In the genomic region with DNA sequence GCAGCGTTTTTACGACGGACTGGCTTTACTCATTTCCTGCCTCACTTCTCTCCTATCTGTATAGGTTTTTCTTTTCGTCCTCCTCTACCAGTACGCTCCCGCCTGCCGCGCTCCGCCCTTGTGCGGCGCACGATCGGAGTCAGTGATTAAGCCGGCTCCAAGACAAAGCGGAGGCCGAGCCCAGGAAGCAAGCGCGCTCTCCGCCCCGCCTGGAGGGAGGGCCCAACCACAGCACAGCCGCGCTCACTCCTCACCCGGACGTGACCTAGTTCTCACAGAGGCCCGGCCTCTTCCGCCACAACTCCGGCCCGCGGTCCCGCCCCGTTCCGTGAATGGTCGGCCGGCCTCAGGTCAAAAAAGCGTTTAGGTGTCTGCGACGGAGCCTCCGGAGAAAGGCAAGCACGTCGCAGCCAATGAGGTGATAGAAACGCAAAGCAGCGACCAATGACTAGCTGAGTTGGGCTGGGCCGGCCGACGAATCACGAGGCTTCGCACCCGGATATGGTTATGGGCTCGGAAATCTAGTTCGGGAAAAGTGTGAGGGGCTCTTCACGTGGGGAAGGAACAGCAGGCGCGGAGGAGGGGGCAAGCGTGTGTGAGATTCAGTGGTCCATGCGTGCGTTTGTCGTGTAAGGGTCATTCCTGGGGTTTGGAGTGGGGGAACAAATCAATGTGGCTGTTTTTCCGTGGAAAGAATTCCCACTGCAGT, we compare ENCODE assay signal across 1 cellular context.
TF ChIP-seq lines count a peak whose summit lies in the region.

Gene METTL13 (plus strand): TSS at position 494 of the 709 bp plus-strand sequence. CDS start 308 bp downstream, outside the sequence.

TF ChIP-seq in HepG2, 621 proteins besides CTCF, POLR2A, EP300 and RAD21 (continued from another document and continues in another):
- TF ChIP-seq FOSL1 (CRISPR knock-in tag; IDR thresholded peaks at IDR 0.05; ENCODE audit: borderline replicate concordance) (no peak), ZNF3 (CRISPR knock-in tag; IDR thresholded peaks at IDR 0.05) (no peak), FOXO1 (CRISPR knock-in tag; IDR thresholded peaks at IDR 0.05) (no peak; the same call in 1 of the 2 replicates), ESRRA (CRISPR knock-in tag; IDR thresholded peaks at IDR 0.05; ENCODE audit: low read depth) (no peak), NCOA2 (CRISPR knock-in tag; IDR thresholded peaks at IDR 0.05) (peak; percentile 13; the same call in 1 of the 2 replicates), NFE2L2 (IDR thresholded peaks at IDR 0.05; ENCODE audit: low read length) (no peak), ZNF337 (CRISPR knock-in tag; IDR thresholded peaks at IDR 0.05; ENCODE audit: borderline replicate concordance, low read depth) (no peak), GABPB1 (CRISPR knock-in tag; IDR thresholded peaks at IDR 0.05) (peak; percentile 98), ZBTB37 (CRISPR knock-in tag; IDR thresholded peaks at IDR 0.05) (no peak), SPEN (CRISPR knock-in tag; IDR thresholded peaks at IDR 0.05; ENCODE audit: low read depth) (peak; percentile 86), ZNF17 (CRISPR knock-in tag; IDR thresholded peaks at IDR 0.05) (no peak), POLR2AphosphoS5 (IDR thresholded peaks at IDR 0.05; ENCODE audit: low read depth, low read length) (peak; percentile 82), ZNF672 (CRISPR knock-in tag; IDR thresholded peaks at IDR 0.05) (no peak), NR2F6 (IDR thresholded peaks at IDR 0.05) (no peak), NR2F6 (CRISPR knock-in tag; IDR thresholded peaks at IDR 0.05) (peak; percentile 56), RARG (CRISPR knock-in tag; IDR thresholded peaks at IDR 0.05; ENCODE audit: low read depth) (no peak), RARA (CRISPR knock-in tag; IDR thresholded peaks at IDR 0.05) (peak; percentile 62), PPARG (CRISPR knock-in tag; conservative IDR thresholded peaks at IDR 0.05) (no peak; the same call in 1 of the 2 replicates), ZNF331 (CRISPR knock-in tag; IDR thresholded peaks at IDR 0.05) (peak; percentile 46; the same call in 1 of the 2 replicates), ZNF350 (CRISPR knock-in tag; IDR thresholded peaks at IDR 0.05; ENCODE audit: borderline replicate concordance, low read depth) (peak; percentile 69; the same call in 1 of the 2 replicates), FLYWCH1 (CRISPR knock-in tag; IDR thresholded peaks at IDR 0.05) (no peak), ZNF318 (CRISPR knock-in tag; IDR thresholded peaks at IDR 0.05) (no peak), ZBTB33 (CRISPR knock-in tag; IDR thresholded peaks at IDR 0.05) (no peak), NBN (conservative IDR thresholded peaks at IDR 0.05) (no peak), MED1 (CRISPR knock-in tag; IDR thresholded peaks at IDR 0.05) (peak; percentile 29; the same call in 1 of the 2 replicates), ZFP37 (CRISPR knock-in tag; IDR thresholded peaks at IDR 0.05; ENCODE audit: borderline replicate concordance) (no peak), ZBTB20 (CRISPR knock-in tag; IDR thresholded peaks at IDR 0.05; ENCODE audit: borderline replicate concordance, low read depth) (0 out of 2 replicates have a peak, but pooled peaks have one; percentile 44), ARID2 (CRISPR knock-in tag; IDR thresholded peaks at IDR 0.05; ENCODE audit: borderline replicate concordance) (no peak), ZNF276 (CRISPR knock-in tag; IDR thresholded peaks at IDR 0.05; ENCODE audit: low read depth) (no peak), U2AF2 (IDR thresholded peaks at IDR 0.05; ENCODE audit: low read depth, low read length) (no peak), EHMT2 (IDR thresholded peaks at IDR 0.05; ENCODE audit: borderline replicate concordance, low read depth, low read length) (no peak), ZKSCAN1 (IDR thresholded peaks at IDR 0.05; ENCODE audit: low read length) (no peak)
- TF ChIP-seq, protein P1, sequence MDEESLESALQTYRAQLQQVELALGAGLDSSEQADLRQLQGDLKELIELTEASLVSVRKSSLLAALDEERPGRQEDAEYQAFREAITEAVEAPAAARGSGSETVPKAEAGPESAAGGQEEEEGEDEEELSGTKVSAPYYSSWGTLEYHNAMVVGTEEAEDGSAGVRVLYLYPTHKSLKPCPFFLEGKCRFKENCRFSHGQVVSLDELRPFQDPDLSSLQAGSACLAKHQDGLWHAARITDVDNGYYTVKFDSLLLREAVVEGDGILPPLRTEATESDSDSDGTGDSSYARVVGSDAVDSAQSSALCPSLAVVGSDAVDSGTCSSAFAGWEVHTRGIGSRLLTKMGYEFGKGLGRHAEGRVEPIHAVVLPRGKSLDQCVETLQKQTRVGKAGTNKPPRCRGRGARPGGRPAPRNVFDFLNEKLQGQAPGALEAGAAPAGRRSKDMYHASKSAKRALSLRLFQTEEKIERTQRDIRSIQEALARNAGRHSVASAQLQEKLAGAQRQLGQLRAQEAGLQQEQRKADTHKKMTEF (CRISPR knock-in tag; IDR thresholded peaks at IDR 0.05) = peak; percentile 68; the same call in 1 of the 2 replicates
- TF ChIP-seq, protein P2, sequence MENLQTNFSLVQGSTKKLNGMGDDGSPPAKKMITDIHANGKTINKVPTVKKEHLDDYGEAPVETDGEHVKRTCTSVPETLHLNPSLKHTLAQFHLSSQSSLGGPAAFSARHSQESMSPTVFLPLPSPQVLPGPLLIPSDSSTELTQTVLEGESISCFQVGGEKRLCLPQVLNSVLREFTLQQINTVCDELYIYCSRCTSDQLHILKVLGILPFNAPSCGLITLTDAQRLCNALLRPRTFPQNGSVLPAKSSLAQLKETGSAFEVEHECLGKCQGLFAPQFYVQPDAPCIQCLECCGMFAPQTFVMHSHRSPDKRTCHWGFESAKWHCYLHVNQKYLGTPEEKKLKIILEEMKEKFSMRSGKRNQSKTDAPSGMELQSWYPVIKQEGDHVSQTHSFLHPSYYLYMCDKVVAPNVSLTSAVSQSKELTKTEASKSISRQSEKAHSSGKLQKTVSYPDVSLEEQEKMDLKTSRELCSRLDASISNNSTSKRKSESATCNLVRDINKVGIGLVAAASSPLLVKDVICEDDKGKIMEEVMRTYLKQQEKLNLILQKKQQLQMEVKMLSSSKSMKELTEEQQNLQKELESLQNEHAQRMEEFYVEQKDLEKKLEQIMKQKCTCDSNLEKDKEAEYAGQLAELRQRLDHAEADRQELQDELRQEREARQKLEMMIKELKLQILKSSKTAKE (CRISPR knock-in tag; IDR thresholded peaks at IDR 0.05; ENCODE audit: borderline replicate concordance) = no peak
- TF ChIP-seq, protein P3, sequence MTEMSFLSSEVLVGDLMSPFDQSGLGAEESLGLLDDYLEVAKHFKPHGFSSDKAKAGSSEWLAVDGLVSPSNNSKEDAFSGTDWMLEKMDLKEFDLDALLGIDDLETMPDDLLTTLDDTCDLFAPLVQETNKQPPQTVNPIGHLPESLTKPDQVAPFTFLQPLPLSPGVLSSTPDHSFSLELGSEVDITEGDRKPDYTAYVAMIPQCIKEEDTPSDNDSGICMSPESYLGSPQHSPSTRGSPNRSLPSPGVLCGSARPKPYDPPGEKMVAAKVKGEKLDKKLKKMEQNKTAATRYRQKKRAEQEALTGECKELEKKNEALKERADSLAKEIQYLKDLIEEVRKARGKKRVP (CRISPR knock-in tag; IDR thresholded peaks at IDR 0.05) = peak in 1 of 2 experiments; percentile 46; a peak in 1 of 4 replicates
- TF ChIP-seq, protein P4, sequence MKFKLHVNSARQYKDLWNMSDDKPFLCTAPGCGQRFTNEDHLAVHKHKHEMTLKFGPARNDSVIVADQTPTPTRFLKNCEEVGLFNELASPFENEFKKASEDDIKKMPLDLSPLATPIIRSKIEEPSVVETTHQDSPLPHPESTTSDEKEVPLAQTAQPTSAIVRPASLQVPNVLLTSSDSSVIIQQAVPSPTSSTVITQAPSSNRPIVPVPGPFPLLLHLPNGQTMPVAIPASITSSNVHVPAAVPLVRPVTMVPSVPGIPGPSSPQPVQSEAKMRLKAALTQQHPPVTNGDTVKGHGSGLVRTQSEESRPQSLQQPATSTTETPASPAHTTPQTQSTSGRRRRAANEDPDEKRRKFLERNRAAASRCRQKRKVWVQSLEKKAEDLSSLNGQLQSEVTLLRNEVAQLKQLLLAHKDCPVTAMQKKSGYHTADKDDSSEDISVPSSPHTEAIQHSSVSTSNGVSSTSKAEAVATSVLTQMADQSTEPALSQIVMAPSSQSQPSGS (CRISPR knock-in tag; IDR thresholded peaks at IDR 0.05) = peak; percentile 47; the same call in 1 of the 2 replicates
